In the genomic region with DNA sequence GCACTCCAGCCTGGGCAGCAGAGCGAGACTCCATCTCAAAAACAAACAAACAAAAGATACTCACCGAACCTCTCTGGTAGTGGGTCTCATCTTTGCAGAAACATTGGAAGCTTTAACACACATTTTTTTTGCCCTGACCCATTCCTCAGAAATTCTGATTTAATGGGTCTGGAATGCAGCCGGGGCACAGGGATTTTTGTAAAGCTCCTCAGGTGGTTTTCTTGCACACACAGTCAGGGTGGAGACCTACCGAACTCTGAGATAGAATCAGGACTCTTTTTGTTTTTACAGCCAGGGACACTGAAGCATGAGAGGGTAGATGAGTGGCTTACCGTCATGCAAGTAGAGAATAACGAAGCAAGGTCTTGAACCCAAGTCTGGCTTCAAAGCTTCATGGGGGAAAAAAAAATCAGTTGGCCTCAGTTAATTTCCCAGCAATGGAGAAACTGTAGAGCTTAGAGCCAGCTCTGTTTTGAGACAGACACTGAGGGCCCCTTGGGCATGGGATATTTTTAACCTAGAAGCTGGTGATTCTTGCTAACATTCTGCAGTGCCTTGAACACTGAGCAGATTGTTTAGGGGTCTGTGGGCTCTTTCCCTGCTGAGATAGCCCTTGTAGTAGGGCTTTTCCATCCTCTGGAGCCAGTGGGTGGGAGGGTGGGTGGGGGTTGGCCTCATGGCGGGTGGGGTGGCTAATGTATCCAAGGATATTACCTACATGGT, we compare ENCODE assay signal across 1 cellular context.
TF ChIP-seq lines count a peak whose summit lies in the region.

No MANE protein-coding gene starts in this region.

TF ChIP-seq in IMR-90, 13 proteins besides CTCF, POLR2A, EP300 and RAD21:
- TF ChIP-seq MAZ (IDR thresholded peaks at IDR 0.05; ENCODE audit: borderline replicate concordance, low read depth, low read length), result no peak
